ENCODE assay signal across 20 cellular contexts in the genomic region with DNA sequence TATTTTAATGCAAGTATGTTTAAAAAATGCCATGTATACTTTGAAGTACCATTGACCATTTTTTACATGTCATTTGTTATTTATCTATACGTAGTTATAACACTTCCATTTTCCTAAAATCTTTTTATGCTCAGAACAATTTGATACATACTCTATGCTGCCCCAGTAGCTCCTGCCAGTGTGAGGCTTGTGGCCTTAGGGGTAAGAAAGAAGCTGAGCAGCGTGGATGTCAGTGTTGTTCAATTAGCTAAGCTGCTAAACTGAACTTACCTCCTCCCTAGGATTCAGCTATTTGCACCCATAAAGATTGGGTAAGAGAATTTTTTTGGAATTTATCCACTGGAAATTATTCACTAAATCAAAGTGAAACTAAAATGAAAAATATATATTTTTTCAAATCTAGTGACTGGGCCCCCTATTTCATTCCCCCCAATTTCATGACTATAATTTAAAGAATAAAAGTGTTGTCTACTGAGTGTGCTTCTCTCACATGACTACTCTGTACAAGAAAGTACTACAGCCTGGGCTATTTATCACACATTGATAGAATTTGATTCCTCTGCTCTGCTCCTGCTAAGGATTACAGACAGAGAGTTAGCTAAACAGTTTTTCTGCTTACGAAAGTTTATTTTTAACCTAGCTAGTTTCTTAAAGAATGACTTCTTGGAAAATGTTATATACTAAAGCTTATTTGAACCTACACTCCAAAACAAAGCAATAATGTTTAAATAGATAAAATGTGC.
A peak's percentile ranks its signal among the peaks of the same experiment; 100 is the strongest.
DNase-seq lines count a peak whose midpoint lies in the region; ATAC-seq and TF ChIP-seq lines count a peak whose summit lies in the region.
"Had no signal": no experiment of that assay in that cellular context is flagged by ENCODE, and none has a peak within 500 bp of the region (broad histone marks: within the 10 kb centered on the region; RNA-seq: fewer than 3 reads in every experiment).

No MANE protein-coding gene starts in this region.

- no peaks in the 10 kb centered on the region for H4K20me1 ChIP-seq in IMR-90 (ENCODE audit: insufficient read depth, low read length)

- H2AK9ac ChIP-seq in IMR-90 (replicated peaks; ENCODE audit: low read depth, low read length, poor library complexity) = no peak overlapping the region

- H3K9me3 ChIP-seq in IMR-90 (ENCODE audit: control insufficient read depth, insufficient read depth, low read length) (no peaks in the 10 kb centered on the region), adipocyte (ENCODE audit: control insufficient read depth, low read length) (no peaks in the 10 kb centered on the region), mesenchymal stem cell (ENCODE audit: control insufficient read depth, low read length) (no peaks in the 10 kb centered on the region)
- H3K9me3 ChIP-seq: MG63 had no signal

- TF ChIP-seq POLR2A in IMR-90 (IDR thresholded peaks at IDR 0.05; ENCODE audit: low read depth, low read length) = no peak
- no peak for TF ChIP-seq POLR2A in lower leg skin (IDR thresholded peaks at IDR 0.05)

- no peak overlapping the region for H2BK5ac ChIP-seq in IMR-90 (ENCODE audit: low read depth, low read length, poor library complexity, severe bottlenecking)
- no peak overlapping the region for H2BK5ac ChIP-seq in mesenchymal stem cell (ENCODE audit: low read depth, low read length, poor library complexity, severe bottlenecking)

- H4K8ac ChIP-seq in IMR-90 (ENCODE audit: low read depth in 2 of 2, low read length in 2 of 2) = peak overlapping the region in 1 of 2 experiments; percentile 71; a peak in 1 of 4 replicates
- H4K8ac ChIP-seq in mesenchymal stem cell (ENCODE audit: low read length) = no peak overlapping the region

- H3K27me3 ChIP-seq in ACC112 (ENCODE audit: insufficient read depth, low read length) = no peaks in the 10 kb centered on the region
- H3K27me3 ChIP-seq in IMR-90 (ENCODE audit: control insufficient read depth, insufficient read depth, low read length) = no peaks in the 10 kb centered on the region
- H3K27me3 ChIP-seq in adipocyte (replicated peaks; ENCODE audit: control insufficient read depth, insufficient read depth, low read length) = no peaks in the 10 kb centered on the region
- no peaks in the 10 kb centered on the region for H3K27me3 ChIP-seq in mesenchymal stem cell (ENCODE audit: control insufficient read depth in 1 of 2, insufficient read depth in 1 of 2, low read length in 2 of 2)
- H3K27me3 ChIP-seq: MG63 had no signal

- WGBS in IMR-90 (ENCODE audit: extremely low coverage in 2 of 2, insufficient read length in 1 of 2), 2 experiments = no CpG with 5 or more reads among the region's 3 CpGs
- 100% methylated on average over 1 of the region's 3 CpGs for WGBS in mesenchymal stem cell
- WGBS in lower leg skin, 2 donors = 70 to 78% methylated on average over 3 of the region's 3 CpGs

- H3K23ac ChIP-seq in IMR-90 (ENCODE audit: low read depth, low read length) (no peak overlapping the region), mesenchymal stem cell (ENCODE audit: low read length in 2 of 2) (no peak overlapping the region)

- H2BK20ac ChIP-seq in IMR-90 (ENCODE audit: low read depth, low read length) = peak overlapping the region; percentile 72; the same call in 1 of the 2 replicates

- H3K4me1 ChIP-seq in ACC112 (ENCODE audit: control insufficient read depth, insufficient read depth, low read length, unreplicated experiment) (peaks cover 6% of the 10 kb centered on the region), IMR-90 (ENCODE audit: control insufficient read depth, insufficient read depth, low read length) (no peaks in the 10 kb centered on the region), adipocyte (ENCODE audit: control insufficient read depth, insufficient read depth, low read length) (peaks cover 8% of the 10 kb centered on the region), mesenchymal stem cell (ENCODE audit: control insufficient read depth, insufficient read depth, low read depth, low read length) (no peaks in the 10 kb centered on the region)

- no peak overlapping the region for H4K5ac ChIP-seq in IMR-90 (ENCODE audit: low read depth, low read length)

- H3K27ac ChIP-seq in ACC112 (ENCODE audit: low read depth, low read length) (no peak overlapping the region), IMR-90 (ENCODE audit: insufficient read depth, low read length) (no peak overlapping the region), mesenchymal stem cell (ENCODE audit: low read length, poor library complexity, severe bottlenecking) (no peak overlapping the region)

- no peak overlapping the region for H3K56ac ChIP-seq in IMR-90 (ENCODE audit: extremely low read depth, insufficient read depth, low read length)

- H2BK15ac ChIP-seq in IMR-90 (ENCODE audit: low read depth, low read length) (no peak overlapping the region), mesenchymal stem cell (ENCODE audit: low read depth, poor library complexity, severe bottlenecking) (no peak overlapping the region)

- peak overlapping the region; percentile 85 for H2AFZ ChIP-seq in ACC112 (ENCODE audit: low read length, unreplicated experiment)
- peak overlapping the region; percentile 73 for H2AFZ ChIP-seq in IMR-90 (replicated peaks; ENCODE audit: low read length, poor library complexity)
- H2AFZ ChIP-seq in mesenchymal stem cell (ENCODE audit: low read depth, low read length) = peak overlapping the region; percentile 51

- no peak for TF ChIP-seq RAD21 in IMR-90 (IDR thresholded peaks at IDR 0.05; ENCODE audit: low read length)

- H3K36me3 ChIP-seq in ACC112 (ENCODE audit: insufficient read depth, low read length) (no peaks in the 10 kb centered on the region), IMR-90 (ENCODE audit: control insufficient read depth, insufficient read depth, low read length) (no peaks in the 10 kb centered on the region), adipocyte (ENCODE audit: control insufficient read depth, insufficient read depth, low read length, severe bottlenecking) (no peaks in the 10 kb centered on the region), mesenchymal stem cell (ENCODE audit: control insufficient read depth in 1 of 2, insufficient read depth in 2 of 2, low read depth in 1 of 2, low read length in 2 of 2) (no peaks in the 10 kb centered on the region)
- H3K36me3 ChIP-seq: MG63 had no signal

- peak; percentile 56; the same call in 1 of the 2 replicates for ATAC-seq in IMR-90 (ENCODE audit: low read depth)
- no peak for ATAC-seq in HG02642 (IDR thresholded peaks at IDR 0.05; ENCODE audit: poor library complexity, unreplicated experiment)

- H3K9me1 ChIP-seq in IMR-90 (ENCODE audit: insufficient read depth, low read length) = no peaks in the 10 kb centered on the region; the same call in 1 of the 2 replicates

- POLR2A ChIA-PET in IMR-90 (lab: Charles Lee; ENCODE audit: unreplicated experiment) = no interaction called here

- peak overlapping the region; percentile 64 for H3K4me3 ChIP-seq in ACC112 (ENCODE audit: low read depth, low read length)
- H3K4me3 ChIP-seq in IMR-90 (ENCODE audit: insufficient read depth, low read depth, low read length) = peak overlapping the region; percentile 29; the same call in 1 of the 2 replicates
- H3K4me3 ChIP-seq in adipocyte (ENCODE audit: low read length) = peak overlapping the region; percentile 37
- peak overlapping the region in 1 of 2 experiments; percentile 36 for H3K4me3 ChIP-seq in mesenchymal stem cell (ENCODE audit: insufficient read depth in 1 of 2, low read depth in 1 of 2, low read length in 2 of 2)
- H3K4me3 ChIP-seq in lower leg skin (ENCODE audit: low read depth, poor library complexity, severe bottlenecking) = no peak overlapping the region
- H3K4me3 ChIP-seq: MG63 had no signal

- no peak for DNase-seq in IMR-90
- peak; percentile 16 for DNase-seq in adipocyte (ENCODE audit: low read depth)
- DNase-seq in mesenchymal stem cell = no peak
- DNase-seq in lower leg skin (ENCODE audit: low spot score in 2 of 2) = no peak
- DNase-seq in GM03348 (ENCODE audit: low spot score) = no peak
- DNase-seq: ACHN; C1 segment of cervical spinal cord; CD8-positive, alpha-beta memory T cell; DMS53; H9; Kasumi-1; MG63; NCI-H1092; NCI-H146; NCI-H2081; NCI-H2171 treated with DMSO at 0.1 percent for 48 hours; NCI-H446 treated with DMSO at 0.1 percent for 48 hours; NCI-H69 had no signal

- no peak overlapping the region for H4K91ac ChIP-seq in IMR-90 (ENCODE audit: insufficient read depth, low read depth, low read length)
- H4K91ac ChIP-seq in mesenchymal stem cell (ENCODE audit: low read length) = no peak overlapping the region

- H2AK5ac ChIP-seq in IMR-90 (ENCODE audit: low read depth, low read length) (no peak overlapping the region), mesenchymal stem cell (ENCODE audit: low read length, severe bottlenecking) (no peak overlapping the region)

- H3K4me2 ChIP-seq in IMR-90 (ENCODE audit: low read depth, low read length) (peak overlapping the region; percentile 79), mesenchymal stem cell (ENCODE audit: low read length, poor library complexity, severe bottlenecking) (no peak overlapping the region)

- 0 out of 2 replicates have a peak overlapping the region, but pooled peaks have one; percentile 5 for H2BK120ac ChIP-seq in IMR-90 (ENCODE audit: low read depth, low read length)
- no peak overlapping the region for H2BK120ac ChIP-seq in mesenchymal stem cell (ENCODE audit: low read depth, low read length)

- H3K14ac ChIP-seq in IMR-90 (replicated peaks; ENCODE audit: low read depth, low read length) = no peak overlapping the region; the same call in 1 of the 2 replicates
- H3K14ac ChIP-seq in mesenchymal stem cell (ENCODE audit: low read length in 2 of 2) = no peak overlapping the region

- H3K9ac ChIP-seq in IMR-90 (ENCODE audit: low read depth, low read length) (peak overlapping the region; percentile 67; the same call in 1 of the 2 replicates), adipocyte (ENCODE audit: low read length) (no peak overlapping the region), mesenchymal stem cell (ENCODE audit: low read length) (peak overlapping the region; percentile 54)

- no TSS peak for BruUV-seq in IMR-90 (replicated peaks; lab: Mats Ljungman, UMichigan)

- H3K18ac ChIP-seq in IMR-90 (ENCODE audit: low read depth, low read length) (no peak overlapping the region), mesenchymal stem cell (ENCODE audit: low read depth in 1 of 2, low read length in 2 of 2) (peak overlapping the region; percentile 40 to 70)

- TF ChIP-seq CTCF in IMR-90 (conservative IDR thresholded peaks at IDR 0.05; ENCODE audit: low read depth, low read length) (no peak), lower leg skin (IDR thresholded peaks at IDR 0.05) (no peak)

- CTCF ChIA-PET in IMR-90 (lab: Yijun Ruan, JAX) = interaction anchor here (0.6 to 1.3 kb wide), 3 partner anchors 11 to 791 kb away, joined by 3 to 4 read pairs (median 3); no protein-coding TSS in a partner anchor

- H3K4ac ChIP-seq in IMR-90 (ENCODE audit: low read depth, low read length) (no peak overlapping the region), mesenchymal stem cell (ENCODE audit: low read depth in 1 of 2, low read length in 2 of 2) (no peak overlapping the region)

- dilution Hi-C loops in IMR-90 (cut with HindIII; ENCODE audit: low sequenced_read_pairs, unreplicated experiment) = no loop called here

- in situ Hi-C loops in IMR-90 (cut with MboI; ENCODE audit: low sequenced_read_pairs) = no loop called here

- H3K79me1 ChIP-seq in IMR-90 (ENCODE audit: low read depth in 1 of 2, low read length in 2 of 2) (no peaks in the 10 kb centered on the region), mesenchymal stem cell (replicated peaks; ENCODE audit: low read length, poor library complexity, severe bottlenecking) (no peaks in the 10 kb centered on the region)

- intact Hi-C loops in IMR-90 (cut with micrococcal nuclease) (no loop called here), lower leg skin (cut with DNase I; ENCODE audit: low total_unique reads) (no loop called here)

- no peak overlapping the region for H2BK12ac ChIP-seq in mesenchymal stem cell (ENCODE audit: low read length in 2 of 2)

- H3K79me2 ChIP-seq in ACC112 (ENCODE audit: control insufficient read depth, insufficient read depth, low read length, unreplicated experiment) = no peaks in the 10 kb centered on the region
